ENCODE assay signal across 18 cellular contexts in genomic region chr9:37210737-37211523, GRCh38.
DNase-seq lines count a peak whose midpoint lies in the region; ATAC-seq, FAIRE-seq and TF ChIP-seq lines count a peak whose summit lies in the region.
"Had no signal": no experiment of that assay in that cellular context is flagged by ENCODE, and none has a peak within 500 bp of the region (broad histone marks: within the 10 kb centered on the region; RNA-seq: fewer than 3 reads in every experiment).

No MANE protein-coding gene starts in this region.

- CTCF ChIA-PET in activated naive CD4-positive, alpha-beta T cell treated with anti-CD3 and anti-CD28 coated beads for 36 hours (lab: Charles Lee): no interaction called here
- CTCF ChIA-PET in K562 (lab: Yijun Ruan, JAX; ENCODE audit: low intra/inter-chr PET ratio): no interaction called here
- CTCF ChIA-PET in CD4-positive, alpha-beta T cell (lab: Charles Lee): no interaction called here

- H3K27me3 Mint-ChIP-seq in activated naive CD4-positive, alpha-beta T cell treated with anti-CD3 and anti-CD28 coated beads, Interleukin-2, amount 50 U/mL, for 24 hours: no peaks in the 10 kb centered on the region
- no peaks in the 10 kb centered on the region for H3K27me3 Mint-ChIP-seq in activated naive CD4-positive, alpha-beta T cell treated with anti-CD3 and anti-CD28 coated beads for 36 hours (ENCODE audit: low read depth)
- H3K27me3 Mint-ChIP-seq in stimulated activated naive CD8-positive, alpha-beta T cell treated with anti-CD3 and anti-CD28 coated beads, Interleukin-15, Interleukin-2, amounts not matched to agents 100 ng/mL and 50 ng/mL, for 24 hours: no peaks in the 10 kb centered on the region
- H3K27me3 Mint-ChIP-seq in CD4-positive, alpha-beta T cell: no peaks in the 10 kb centered on the region
- H3K27me3 Mint-ChIP-seq: activated CD4-positive, alpha-beta memory T cell treated with anti-CD3 and anti-CD28 coated beads, Interleukin-2, amount 10 ng/mL, durations not matched to agents 7 days and 5 days; activated naive CD8-positive, alpha-beta T cell treated with anti-CD3 and anti-CD28 coated beads, Interleukin-2, amount 10 ng/mL, durations not matched to agents 7 days and 5 days had no signal

- H3K9me3 Mint-ChIP-seq in activated naive CD4-positive, alpha-beta T cell treated with anti-CD3 and anti-CD28 coated beads, Interleukin-2, amount 50 U/mL, for 24 hours: no peaks in the 10 kb centered on the region
- no peaks in the 10 kb centered on the region for H3K9me3 Mint-ChIP-seq in activated naive CD4-positive, alpha-beta T cell treated with anti-CD3 and anti-CD28 coated beads for 36 hours
- H3K9me3 Mint-ChIP-seq in stimulated activated naive CD8-positive, alpha-beta T cell treated with anti-CD3 and anti-CD28 coated beads, Interleukin-15, Interleukin-2, amounts not matched to agents 100 ng/mL and 50 ng/mL, for 24 hours: no peaks in the 10 kb centered on the region
- no peaks in the 10 kb centered on the region for H3K9me3 Mint-ChIP-seq in CD4-positive, alpha-beta T cell
- H3K9me3 Mint-ChIP-seq: activated CD4-positive, alpha-beta memory T cell treated with anti-CD3 and anti-CD28 coated beads, Interleukin-2, amount 10 ng/mL, durations not matched to agents 7 days and 5 days; activated naive CD8-positive, alpha-beta T cell treated with anti-CD3 and anti-CD28 coated beads, Interleukin-2, amount 10 ng/mL, durations not matched to agents 7 days and 5 days; mesothelial cell of epicardium had no signal

- no peak for DNase-seq in activated naive CD4-positive, alpha-beta T cell treated with anti-CD3 and anti-CD28 coated beads for 36 hours
- DNase-seq in MM.1S (peak; percentile 52), K562 (ENCODE audit: extremely low read depth in 1 of 4, low spot score in 3 of 4) (no peak), sciatic nerve (ENCODE audit: low spot score) (no peak)
- no peak for DNase-seq in CD4-positive, alpha-beta T cell
- DNase-seq: activated CD4-positive, alpha-beta memory T cell treated with anti-CD3 and anti-CD28 coated beads, Interleukin-2, amount 10 ng/mL, durations not matched to agents 7 days and 5 days; activated naive CD8-positive, alpha-beta T cell treated with anti-CD3 and anti-CD28 coated beads, Interleukin-2, amount 10 ng/mL, durations not matched to agents 7 days and 5 days; gastrocnemius medialis; MG63; NCI-H2081 treated with DMSO at 0.1 percent for 48 hours; NCI-H774; stomach; T-helper 9 cell had no signal

- BruUV-seq in K562 (replicated peaks; lab: Mats Ljungman, UMichigan): no TSS peak

- no peak for FAIRE-seq in K562 (lab: Jason Lieb, UNC)
- FAIRE-seq: islet of Langerhans had no signal

- H3K9me2 ChIP-seq in MM.1S (replicated peaks; ENCODE audit: insufficient read depth, low read length): no peaks in the 10 kb centered on the region

- no peaks in the 10 kb centered on the region for H3K9me3 ChIP-seq in MM.1S (replicated peaks; ENCODE audit: insufficient read depth, low read length)
- H3K9me3 ChIP-seq in K562 (replicated peaks; ENCODE audit: control insufficient read depth, insufficient read depth, low read depth, low read length): no peaks in the 10 kb centered on the region
- H3K9me3 ChIP-seq in CD4-positive, alpha-beta T cell (ENCODE audit: control insufficient read depth, low read length): no peaks in the 10 kb centered on the region
- H3K9me3 ChIP-seq: gastrocnemius medialis, MG63, stomach had no signal

- TF ChIP-seq POLR2A in K562 (conservative IDR thresholded peaks at IDR 0.05): no peak

- H3K27ac Mint-ChIP-seq in activated naive CD4-positive, alpha-beta T cell treated with anti-CD3 and anti-CD28 coated beads, Interleukin-2, amount 50 U/mL, for 24 hours: peak overlapping the region; percentile 0
- no peak overlapping the region for H3K27ac Mint-ChIP-seq in activated naive CD4-positive, alpha-beta T cell treated with anti-CD3 and anti-CD28 coated beads for 36 hours
- H3K27ac Mint-ChIP-seq in stimulated activated naive CD8-positive, alpha-beta T cell treated with anti-CD3 and anti-CD28 coated beads, Interleukin-15, Interleukin-2, amounts not matched to agents 100 ng/mL and 50 ng/mL, for 24 hours: peak overlapping the region; percentile 73
- no peak overlapping the region for H3K27ac Mint-ChIP-seq in CD4-positive, alpha-beta T cell
- H3K27ac Mint-ChIP-seq: activated CD4-positive, alpha-beta memory T cell treated with anti-CD3 and anti-CD28 coated beads, Interleukin-2, amount 10 ng/mL, durations not matched to agents 7 days and 5 days; mesothelial cell of epicardium had no signal

- intact Hi-C loops in activated naive CD4-positive, alpha-beta T cell treated with anti-CD3 and anti-CD28 coated beads for 36 hours (cut with micrococcal nuclease): loop anchor here (1.0 to 5.0 kb wide), 4 partner anchors 14 to 90 kb away; partner anchors contain the start of gene ZCCHC7
- intact Hi-C loops in K562 (cut with micrococcal nuclease): loop anchor here (5.0 kb wide), 3 partner anchors 36 to 86 kb away; no protein-coding TSS in a partner anchor
- intact Hi-C loops in sciatic nerve (cut with DNase I): no loop called here
- intact Hi-C loops in CD4-positive, alpha-beta T cell (cut with DNase I, micrococcal nuclease): no loop called here

- no peaks in the 10 kb centered on the region for H4K20me1 ChIP-seq in MM.1S (ENCODE audit: insufficient read depth, low read length)
- H4K20me1 ChIP-seq in K562 (replicated peaks; ENCODE audit: control insufficient read depth, insufficient read depth, low read length): no peaks in the 10 kb centered on the region

- H3K4me1 Mint-ChIP-seq in activated naive CD4-positive, alpha-beta T cell treated with anti-CD3 and anti-CD28 coated beads, Interleukin-2, amount 50 U/mL, for 24 hours: peaks cover 56% of the 10 kb centered on the region
- H3K4me1 Mint-ChIP-seq in activated naive CD4-positive, alpha-beta T cell treated with anti-CD3 and anti-CD28 coated beads for 36 hours (ENCODE audit: low read depth): peaks cover 35% of the 10 kb centered on the region
- H3K4me1 Mint-ChIP-seq in stimulated activated naive CD8-positive, alpha-beta T cell treated with anti-CD3 and anti-CD28 coated beads, Interleukin-15, Interleukin-2, amounts not matched to agents 100 ng/mL and 50 ng/mL, for 24 hours (ENCODE audit: low read depth): peaks cover 64% of the 10 kb centered on the region
- peaks cover 43% of the 10 kb centered on the region for H3K4me1 Mint-ChIP-seq in CD4-positive, alpha-beta T cell (ENCODE audit: low read depth)

- in situ Hi-C loops in K562 (cut with MboI): no loop called here

- H3K36me3 ChIP-seq in MM.1S (replicated peaks; ENCODE audit: insufficient read depth, low read length): no peaks in the 10 kb centered on the region
- peaks cover 51% of the 10 kb centered on the region for H3K36me3 ChIP-seq in K562 (ENCODE audit: control insufficient read depth, insufficient read depth, low read length)
- H3K36me3 ChIP-seq: MG63 had no signal

- TF ChIP-seq CTCF in MM.1S (IDR thresholded peaks at IDR 0.05; ENCODE audit: low read length) (no peak), K562 (IDR thresholded peaks at IDR 0.05 in 2 of 3, conservative IDR thresholded peaks at IDR 0.05 in 1 of 3; ENCODE audit: insufficient read depth in 2 of 3, low read depth in 1 of 3, low read length in 3 of 3) (no peak)
- no peak for TF ChIP-seq CTCF in CD4-positive, alpha-beta T cell (IDR thresholded peaks at IDR 0.05)

- TF ChIP-seq RAD21 in K562 (CRISPR knock-in tag; conservative IDR thresholded peaks at IDR 0.05 in 1 of 2, IDR thresholded peaks at IDR 0.05 in 1 of 2): no peak

- H3K36me3 Mint-ChIP-seq in activated naive CD4-positive, alpha-beta T cell treated with anti-CD3 and anti-CD28 coated beads, Interleukin-2, amount 50 U/mL, for 24 hours: peaks cover 25% of the 10 kb centered on the region
- peaks cover 28% of the 10 kb centered on the region for H3K36me3 Mint-ChIP-seq in activated naive CD4-positive, alpha-beta T cell treated with anti-CD3 and anti-CD28 coated beads for 36 hours (ENCODE audit: low read depth)
- H3K36me3 Mint-ChIP-seq in stimulated activated naive CD8-positive, alpha-beta T cell treated with anti-CD3 and anti-CD28 coated beads, Interleukin-15, Interleukin-2, amounts not matched to agents 100 ng/mL and 50 ng/mL, for 24 hours (ENCODE audit: low read depth): peaks cover 37% of the 10 kb centered on the region
- H3K36me3 Mint-ChIP-seq in CD4-positive, alpha-beta T cell (ENCODE audit: low read depth): peaks cover 52% of the 10 kb centered on the region

- H2AFZ ChIP-seq in MM.1S (ENCODE audit: low read length) (no peak overlapping the region), K562 (ENCODE audit: low read depth, low read length) (no peak overlapping the region)

- 72% methylated on average over 3 of the region's 3 CpGs for WGBS in K562 (ENCODE audit: insufficient coverage, low coverage, missing lambda C conversion rate)

- H3K27me3 ChIP-seq in MM.1S (replicated peaks; ENCODE audit: insufficient read depth, low read length) (no peaks in the 10 kb centered on the region), K562 (ENCODE audit: control insufficient read depth in 2 of 2, insufficient read depth in 2 of 2, low read length in 2 of 2) (no peaks in the 10 kb centered on the region)
- H3K27me3 ChIP-seq in CD4-positive, alpha-beta T cell (ENCODE audit: control insufficient read depth, insufficient read depth, low read length): no peaks in the 10 kb centered on the region
- H3K27me3 ChIP-seq: gastrocnemius medialis, MG63, stomach had no signal

- no peak overlapping the region for H3K9ac ChIP-seq in MM.1S (ENCODE audit: low read length)
- no peak overlapping the region for H3K9ac ChIP-seq in K562 (ENCODE audit: insufficient read depth in 1 of 2, low read depth in 2 of 2, low read length in 2 of 2)

- H3K4me2 ChIP-seq in MM.1S (ENCODE audit: low read depth, low read length): peak overlapping the region; percentile 28; the same call in 1 of the 2 replicates
- H3K4me2 ChIP-seq in K562 (ENCODE audit: insufficient read depth, low read length): no peak overlapping the region

- no peak overlapping the region for H3K4me3 Mint-ChIP-seq in activated naive CD4-positive, alpha-beta T cell treated with anti-CD3 and anti-CD28 coated beads, Interleukin-2, amount 50 U/mL, for 24 hours
- no peak overlapping the region for H3K4me3 Mint-ChIP-seq in activated naive CD4-positive, alpha-beta T cell treated with anti-CD3 and anti-CD28 coated beads for 36 hours
- peak overlapping the region; percentile 18 for H3K4me3 Mint-ChIP-seq in stimulated activated naive CD8-positive, alpha-beta T cell treated with anti-CD3 and anti-CD28 coated beads, Interleukin-15, Interleukin-2, amounts not matched to agents 100 ng/mL and 50 ng/mL, for 24 hours
- H3K4me3 Mint-ChIP-seq in CD4-positive, alpha-beta T cell: no peak overlapping the region
- H3K4me3 Mint-ChIP-seq: activated CD4-positive, alpha-beta memory T cell treated with anti-CD3 and anti-CD28 coated beads, Interleukin-2, amount 10 ng/mL, durations not matched to agents 7 days and 5 days; activated naive CD8-positive, alpha-beta T cell treated with anti-CD3 and anti-CD28 coated beads, Interleukin-2, amount 10 ng/mL, durations not matched to agents 7 days and 5 days; mesothelial cell of epicardium had no signal

- H3K9me1 ChIP-seq in K562 (ENCODE audit: control insufficient read depth, insufficient read depth, low read length): no peaks in the 10 kb centered on the region

- H3K79me2 ChIP-seq in MM.1S (ENCODE audit: low read length): peaks cover 14% of the 10 kb centered on the region
- H3K79me2 ChIP-seq in K562 (ENCODE audit: control insufficient read depth, insufficient read depth, low read length): peaks cover 86% of the 10 kb centered on the region

- H3K27ac ChIP-seq in MM.1S (ENCODE audit: low read length) (no peak overlapping the region), K562 (ENCODE audit: extremely low read depth, low read depth, low read length) (peak overlapping the region; percentile 17; the same call in 1 of the 3 replicates)
- no peak overlapping the region for H3K27ac ChIP-seq in CD4-positive, alpha-beta T cell (ENCODE audit: low read depth, low read length)
- H3K27ac ChIP-seq: gastrocnemius medialis, stomach had no signal

- ATAC-seq in K562 (no peak), HG02973 (IDR thresholded peaks at IDR 0.05; ENCODE audit: unreplicated experiment) (no peak), sciatic nerve (no peak)
- ATAC-seq in CD4-positive, alpha-beta T cell (ENCODE audit: poor library complexity): no peak
- ATAC-seq: gastrocnemius medialis had no signal

- peaks cover 36% of the 10 kb centered on the region for H3K4me1 ChIP-seq in MM.1S (ENCODE audit: low read length)
- peaks cover 6 to 8% of the 10 kb centered on the region in 2 experiments; a peak in 3 of 5 replicates for H3K4me1 ChIP-seq in K562 (replicated peaks in 1 of 2; ENCODE audit: control insufficient read depth in 2 of 2, insufficient read depth in 2 of 2, low read length in 2 of 2)
- H3K4me1 ChIP-seq: gastrocnemius medialis, stomach had no signal

- no peaks in the 10 kb centered on the region for H3F3A ChIP-seq in MM.1S (ENCODE audit: insufficient read depth, low read length)

- POLR2A ChIA-PET in K562 (lab: Yijun Ruan, JAX): no interaction called here
- POLR2A ChIA-PET in CD4-positive, alpha-beta T cell (lab: Charles Lee): no interaction called here

- TF ChIP-seq EP300 in K562 (IDR thresholded peaks at IDR 0.05; ENCODE audit: low read length): no peak

- H3K4me3 ChIP-seq in MM.1S (ENCODE audit: low read length) (no peak overlapping the region), K562 (no peak overlapping the region)
- H3K4me3 ChIP-seq: gastrocnemius medialis, MG63, stomach had no signal

Comparison
In these comparisons a context has a peak if more than half of its experiments do, and no peak if none do; other contexts are left out.
1. H3K27ac Mint-ChIP-seq: peak in activated naive CD4-positive, alpha-beta T cell treated with anti-CD3 and anti-CD28 coated beads, Interleukin-2, amount 50 U/mL, for 24 hours (single experiment) and stimulated activated naive CD8-positive, alpha-beta T cell treated with anti-CD3 and anti-CD28 coated beads, Interleukin-15, Interleukin-2, amounts not matched to agents 100 ng/mL and 50 ng/mL, for 24 hours (single experiment); none in activated naive CD4-positive, alpha-beta T cell treated with anti-CD3 and anti-CD28 coated beads for 36 hours (single experiment) and CD4-positive, alpha-beta T cell (single experiment).
2. intact Hi-C loops: an anchor here in activated naive CD4-positive, alpha-beta T cell treated with anti-CD3 and anti-CD28 coated beads for 36 hours (1.0 to 5.0 kb wide) and K562 (5.0 kb wide); none called in sciatic nerve and CD4-positive, alpha-beta T cell.